Comparison of ENCODE assay signal across 8 cellular contexts in genomic region chr15:90902996-90903732, GRCh38. TPM values are rescaled to one million over a fixed set of nuclear protein-coding genes. Genes with fewer than 3 reads are reported as not detected.
DNase-seq lines count a peak whose midpoint lies in the region; ATAC-seq and TF ChIP-seq lines count a peak whose summit lies in the region.

Gene MAN2A2 (plus strand): TSS chr15:90903302. CDS start chr15:90904208, 906 bp downstream.

- H3K27ac Mint-ChIP-seq in activated T-cell treated with anti-CD3 and anti-CD28 coated beads, Interleukin-2, amount 50 U/mL, for 72 hours = peak within 1 kb of the TSS; percentile 98
- peak within 1 kb of the TSS; percentile 72 to 92 (median 88) for H3K27ac Mint-ChIP-seq in naive B cell
- peak within 1 kb of the TSS; percentile 94 for H3K27ac Mint-ChIP-seq in stimulated activated effector memory CD8-positive, alpha-beta T cell treated with anti-CD3 and anti-CD28 coated beads, Interleukin-12 subunit alpha, Interleukin-12 subunit beta, amount 100 ng/mL, for 72 hours

- H3K9ac ChIP-seq in BLaER1 treated with 17β-estradiol and CSF1 and Interleukin-3, amounts not matched to agents 10 nM and 100 nM = peak within 1 kb of the TSS; percentile 85 to 96 (median 93)

- no peaks in the 10 kb centered on the region for H3K9me3 Mint-ChIP-seq in activated T-cell treated with anti-CD3 and anti-CD28 coated beads, Interleukin-2, amount 50 U/mL, for 72 hours
- H3K9me3 Mint-ChIP-seq in naive B cell = no peaks in the 10 kb centered on the region
- H3K9me3 Mint-ChIP-seq in stimulated activated effector memory CD8-positive, alpha-beta T cell treated with anti-CD3 and anti-CD28 coated beads, Interleukin-12 subunit alpha, Interleukin-12 subunit beta, amount 100 ng/mL, for 72 hours = no peaks in the 10 kb centered on the region

- H3K36me3 Mint-ChIP-seq in activated T-cell treated with anti-CD3 and anti-CD28 coated beads, Interleukin-2, amount 50 U/mL, for 72 hours (ENCODE audit: insufficient read depth in 2 of 2) = peaks cover 4 to 17% of the 10 kb centered on the region in 2 donors
- H3K36me3 Mint-ChIP-seq in naive B cell = peaks cover 14 to 21% of the 10 kb centered on the region in 2 donors
- peaks cover 56% of the 10 kb centered on the region for H3K36me3 Mint-ChIP-seq in stimulated activated effector memory CD8-positive, alpha-beta T cell treated with anti-CD3 and anti-CD28 coated beads, Interleukin-12 subunit alpha, Interleukin-12 subunit beta, amount 100 ng/mL, for 72 hours

- peak within 1 kb of the TSS; percentile 75 to 95 (median 90) for H3K27ac ChIP-seq in BLaER1 treated with 17β-estradiol and CSF1 and Interleukin-3, amounts not matched to agents 10 nM and 100 nM
- peak within 1 kb of the TSS; percentile 90 to 97 (median 92) for H3K27ac ChIP-seq in esophagus squamous epithelium

- H3K27me3 ChIP-seq in BLaER1 treated with 17β-estradiol and CSF1 and Interleukin-3, amounts not matched to agents 10 nM and 100 nM = no peaks in the 10 kb centered on the region
- no peaks in the 10 kb centered on the region for H3K27me3 ChIP-seq in esophagus squamous epithelium

- TF ChIP-seq CTCF in esophagus squamous epithelium (IDR thresholded peaks at IDR 0.05) = no peak

- ATAC-seq in HG03442 (IDR thresholded peaks at IDR 0.05; ENCODE audit: unreplicated experiment) = peak; percentile 47
- ATAC-seq in activated T-cell treated with anti-CD3 and anti-CD28 coated beads, Interleukin-2, amount 50 U/mL, for 72 hours (replicated peaks in 1 of 2) = peak; percentile 57 to 71
- ATAC-seq in naive B cell (ENCODE audit: low read depth in 2 of 2) = peak; percentile 57 to 62
- peak; percentile 80 for ATAC-seq in stimulated activated effector memory CD8-positive, alpha-beta T cell treated with anti-CD3 and anti-CD28 coated beads, Interleukin-12 subunit alpha, Interleukin-12 subunit beta, amount 100 ng/mL, for 72 hours

- peaks cover 19 to 49% (median 39%) of the 10 kb centered on the region in 10 experiments for H3K4me1 ChIP-seq in BLaER1 treated with 17β-estradiol and CSF1 and Interleukin-3, amounts not matched to agents 10 nM and 100 nM
- peaks cover 14 to 34% (median 14%) of the 10 kb centered on the region in 3 donors for H3K4me1 ChIP-seq in esophagus squamous epithelium

- WGBS in esophagus squamous epithelium, 2 donors = 0% methylated on average over 11 to 13 of the region's 53 CpGs

- H3K27me3 Mint-ChIP-seq in activated T-cell treated with anti-CD3 and anti-CD28 coated beads, Interleukin-2, amount 50 U/mL, for 72 hours (ENCODE audit: low read depth) = no peaks in the 10 kb centered on the region
- H3K27me3 Mint-ChIP-seq in naive B cell = no peaks in the 10 kb centered on the region

- peak; percentile 94 for DNase-seq in GM19240 (ENCODE audit: insufficient read length, low spot score)
- peak; percentile 84 for DNase-seq in OCI-M1 (lab: John Stamatoyannopoulos, UW)
- DNase-seq in activated T-cell treated with anti-CD3 and anti-CD28 coated beads, Interleukin-2, amount 50 U/mL, for 72 hours = peak; percentile 87 to 88
- no peak for DNase-seq in esophagus squamous epithelium (lab: John Stamatoyannopoulos, UW)
- peak; percentile 61 for DNase-seq in naive B cell
- peak; percentile 73 to 87 for DNase-seq in stimulated activated effector memory CD8-positive, alpha-beta T cell treated with anti-CD3 and anti-CD28 coated beads, Interleukin-12 subunit alpha, Interleukin-12 subunit beta, amount 100 ng/mL, for 72 hours (ENCODE audit: low spot score in 2 of 2)

- peak in 1 of 4 donors; percentile 52 for TF ChIP-seq POLR2A in esophagus squamous epithelium (IDR thresholded peaks at IDR 0.05)

- H3K4me3 Mint-ChIP-seq in activated T-cell treated with anti-CD3 and anti-CD28 coated beads, Interleukin-2, amount 50 U/mL, for 72 hours = peak within 1 kb of the TSS; percentile 89 to 96
- H3K4me3 Mint-ChIP-seq in naive B cell = peak within 1 kb of the TSS; percentile 82 to 95 (median 92)
- peak within 1 kb of the TSS; percentile 89 for H3K4me3 Mint-ChIP-seq in stimulated activated effector memory CD8-positive, alpha-beta T cell treated with anti-CD3 and anti-CD28 coated beads, Interleukin-12 subunit alpha, Interleukin-12 subunit beta, amount 100 ng/mL, for 72 hours

- H3K4me2 ChIP-seq in BLaER1 treated with 17β-estradiol and CSF1 and Interleukin-3, amounts not matched to agents 10 nM and 100 nM = peak within 1 kb of the TSS; percentile 87 to 99 (median 94)

- H3K9me3 ChIP-seq in BLaER1 treated with 17β-estradiol and CSF1 and Interleukin-3, amounts not matched to agents 10 nM and 100 nM (replicated peaks in 1 of 11) = no peaks in the 10 kb centered on the region
- H3K9me3 ChIP-seq in esophagus squamous epithelium = no peaks in the 10 kb centered on the region

- peak within 1 kb of the TSS; percentile 60 to 90 (median 78) for H3K4me3 ChIP-seq in BLaER1 treated with 17β-estradiol and CSF1 and Interleukin-3, amounts not matched to agents 10 nM and 100 nM
- peak within 1 kb of the TSS; percentile 74 to 99 (median 88) for H3K4me3 ChIP-seq in esophagus squamous epithelium

- peaks cover 0 to 15% (median 0%) of the 10 kb centered on the region in 11 experiments; a peak in 6 of 22 replicates for H4K20me1 ChIP-seq in BLaER1 treated with 17β-estradiol and CSF1 and Interleukin-3, amounts not matched to agents 10 nM and 100 nM

- intact Hi-C loops in esophagus squamous epithelium (cut with DNase I) = no loop called here

- peaks cover 30% of the 10 kb centered on the region for H3K4me1 Mint-ChIP-seq in activated T-cell treated with anti-CD3 and anti-CD28 coated beads, Interleukin-2, amount 50 U/mL, for 72 hours (ENCODE audit: low read depth)
- H3K4me1 Mint-ChIP-seq in naive B cell = peaks cover 28 to 33% (median 33%) of the 10 kb centered on the region in 3 donors
- H3K4me1 Mint-ChIP-seq in stimulated activated effector memory CD8-positive, alpha-beta T cell treated with anti-CD3 and anti-CD28 coated beads, Interleukin-12 subunit alpha, Interleukin-12 subunit beta, amount 100 ng/mL, for 72 hours = peaks cover 40% of the 10 kb centered on the region

- H3K36me3 ChIP-seq in BLaER1 treated with 17β-estradiol and CSF1 and Interleukin-3, amounts not matched to agents 10 nM and 100 nM = peaks cover 34 to 37% (median 35%) of the 10 kb centered on the region in 11 experiments
- H3K36me3 ChIP-seq in esophagus squamous epithelium = peaks cover 11 to 34% (median 27%) of the 10 kb centered on the region in 3 donors

RNA-seq across cellular contexts. Expression of gene MAN2A2, which starts in this region (rescaled TPM):
- total RNA-seq in activated T-cell treated with anti-CD3 and anti-CD28 coated beads, Interleukin-2, amount 50 U/mL, for 72 hours = 100 to 1,000 TPM; 159 to 190 TPM
- total RNA-seq in esophagus squamous epithelium = 10 to 100 TPM in 3 of 4 donors, 1 to 10 TPM in 1; 9.9 to 25.2 (median 12.1) TPM
- 1 to 10 TPM; 1.4 to 8.9 (median 6.5) TPM for polyA plus RNA-seq in naive B cell (ENCODE audit: low read depth in 6 of 6)

Comparison
In these comparisons a context has a peak if more than half of its experiments do, and no peak if none do; other contexts are left out.
1. RNA of gene MAN2A2 (total RNA-seq): 159 to 190 TPM in activated T-cell treated with anti-CD3 and anti-CD28 coated beads, Interleukin-2, amount 50 U/mL, for 72 hours; 9.9 to 25.2 TPM in esophagus squamous epithelium; every median in the first group is over 4 times any median in the second.
2. Peak in every context shown above with its lines, with median percentiles within 50 percentile points of each other: ATAC-seq, H3K27ac Mint-ChIP-seq and H3K4me3 Mint-ChIP-seq.